ENCODE assay signal across 16 cellular contexts in genomic region chr7:12802070-12802469, GRCh38.
DNase-seq lines count a peak whose midpoint lies in the region; ATAC-seq, FAIRE-seq and TF ChIP-seq lines count a peak whose summit lies in the region.
"Had no signal": no experiment of that assay in that cellular context is flagged by ENCODE, and none has a peak within 500 bp of the region (broad histone marks: within the 10 kb centered on the region; RNA-seq: fewer than 3 reads in every experiment).

No MANE protein-coding gene starts in this region.

- no peaks in the 10 kb centered on the region for H3K27me3 ChIP-seq in body of pancreas
- no peaks in the 10 kb centered on the region for H3K27me3 ChIP-seq in keratinocyte (ENCODE audit: control insufficient read depth, extremely low read depth, insufficient read depth, low read length)
- H3K27me3 ChIP-seq: adrenal gland, ovary, SJCRH30 had no signal

- DNase-seq in HT-29 (ENCODE audit: low spot score) (peak; percentile 88), body of pancreas (peak in 2 of 4 donors; percentile 11 to 20), keratinocyte (ENCODE audit: low read depth, low spot score) (peak; percentile 36), type B pancreatic cell (ENCODE audit: extremely low spot score, unreplicated experiment) (no peak), NCI-H128 (lab: John Stamatoyannopoulos, UW; ENCODE audit: unreplicated experiment) (no peak)
- no peak for DNase-seq in activated CD4-positive, CD25-positive, alpha-beta regulatory T cell (lab: John Stamatoyannopoulos, UW)
- DNase-seq: activated CD4-positive, alpha-beta memory T cell treated with anti-CD3 and anti-CD28 coated beads, Interleukin-2, amount 10 ng/mL, durations not matched to agents 7 days and 5 days; adrenal gland; CD4-positive, CD25-positive, alpha-beta regulatory T cell; cortex of kidney; mesenchymal stem cell; MV-4-11; NCI-H2171; ovary; SJCRH30 had no signal

- H3K27ac Mint-ChIP-seq in type B pancreatic cell: peak overlapping the region; percentile 22
- H3K27ac Mint-ChIP-seq: activated CD4-positive, alpha-beta memory T cell treated with anti-CD3 and anti-CD28 coated beads, Interleukin-2, amount 10 ng/mL, durations not matched to agents 7 days and 5 days; CD4-positive, CD25-positive, alpha-beta regulatory T cell had no signal

- TF ChIP-seq POLR2A in body of pancreas (IDR thresholded peaks at IDR 0.05): no peak

- intact Hi-C loops in body of pancreas (cut with DNase I): no loop called here

- peak overlapping the region; percentile 1 for H3K4me2 ChIP-seq in keratinocyte (ENCODE audit: control insufficient read depth, extremely low read depth, insufficient read depth, low read depth, low read length)

- FAIRE-seq in keratinocyte (lab: Jason Lieb, UNC): peak; percentile 90

- peaks cover 24% of the 10 kb centered on the region for H3K4me1 ChIP-seq in body of pancreas
- H3K4me1 ChIP-seq in keratinocyte (ENCODE audit: control insufficient read depth, extremely low read depth, insufficient read depth, low read length): peaks cover 34% of the 10 kb centered on the region
- H3K4me1 ChIP-seq: adrenal gland, SJCRH30 had no signal

- TF ChIP-seq CTCF in body of pancreas (IDR thresholded peaks at IDR 0.05): no peak
- no peak for TF ChIP-seq CTCF in keratinocyte (optimal IDR thresholded peaks at IDR 0.05 in 1 of 3, IDR thresholded peaks at IDR 0.05 in 1 of 3, conservative IDR thresholded peaks at IDR 0.05 in 1 of 3; ENCODE audit: extremely low read depth in 1 of 3, insufficient read depth in 2 of 3, low read length in 3 of 3)
- TF ChIP-seq CTCF in type B pancreatic cell (conservative IDR thresholded peaks at IDR 0.05): no peak

- H3K9me1 ChIP-seq in keratinocyte (ENCODE audit: control insufficient read depth, extremely low read depth, insufficient read depth, low read length): no peaks in the 10 kb centered on the region

- no peaks in the 10 kb centered on the region for H3K36me3 ChIP-seq in body of pancreas (replicated peaks in 1 of 2; ENCODE audit: insufficient read depth in 1 of 2, low read depth in 2 of 2)
- H3K36me3 ChIP-seq in keratinocyte (ENCODE audit: control insufficient read depth in 2 of 2, extremely low read depth in 1 of 2, insufficient read depth in 2 of 2, low read length in 2 of 2): no peaks in the 10 kb centered on the region
- H3K36me3 ChIP-seq: adrenal gland, ovary, SJCRH30 had no signal

- H3K9ac ChIP-seq in keratinocyte (ENCODE audit: control insufficient read depth, extremely low read depth, insufficient read depth, low read length): no peak overlapping the region

- H3K9me3 ChIP-seq in body of pancreas (no peaks in the 10 kb centered on the region), keratinocyte (ENCODE audit: control insufficient read depth, low read depth, low read length) (no peaks in the 10 kb centered on the region)
- H3K9me3 ChIP-seq: adrenal gland, ovary, SJCRH30 had no signal

- H3K4me3 ChIP-seq in body of pancreas: no peak overlapping the region
- H3K4me3 ChIP-seq in keratinocyte (ENCODE audit: control insufficient read depth in 2 of 3, extremely low read depth in 1 of 3, insufficient read depth in 2 of 3, low read depth in 1 of 3, low read length in 3 of 3): no peak overlapping the region
- H3K4me3 ChIP-seq: adrenal gland, ovary, SJCRH30 had no signal

- no peaks in the 10 kb centered on the region for H3K27me3 Mint-ChIP-seq in type B pancreatic cell
- H3K27me3 Mint-ChIP-seq: activated CD4-positive, alpha-beta memory T cell treated with anti-CD3 and anti-CD28 coated beads, Interleukin-2, amount 10 ng/mL, durations not matched to agents 7 days and 5 days; CD4-positive, CD25-positive, alpha-beta regulatory T cell had no signal

- peak; percentile 48 for ATAC-seq in body of pancreas
- ATAC-seq in GM18867 (IDR thresholded peaks at IDR 0.05; ENCODE audit: unreplicated experiment): no peak

- no peaks in the 10 kb centered on the region for H4K20me1 ChIP-seq in keratinocyte (ENCODE audit: control insufficient read depth, extremely low read depth, insufficient read depth, low read length)

- dilution Hi-C loops in keratinocyte (cut with MboI; ENCODE audit: extremely low pct_ligation_motif_present, low sequenced_read_pairs): no loop called here

- H3K9me3 Mint-ChIP-seq in type B pancreatic cell: peaks cover 3% of the 10 kb centered on the region
- H3K9me3 Mint-ChIP-seq: activated CD4-positive, alpha-beta memory T cell treated with anti-CD3 and anti-CD28 coated beads, Interleukin-2, amount 10 ng/mL, durations not matched to agents 7 days and 5 days; CD4-positive, CD25-positive, alpha-beta regulatory T cell had no signal

- no peak overlapping the region for H3K4me3 Mint-ChIP-seq in type B pancreatic cell
- H3K4me3 Mint-ChIP-seq: activated CD4-positive, alpha-beta memory T cell treated with anti-CD3 and anti-CD28 coated beads, Interleukin-2, amount 10 ng/mL, durations not matched to agents 7 days and 5 days; CD4-positive, CD25-positive, alpha-beta regulatory T cell had no signal

- WGBS in body of pancreas, 2 donors: 16 to 20% methylated on average over 2 of the region's 2 CpGs

- H3K4me1 Mint-ChIP-seq in type B pancreatic cell (ENCODE audit: unreplicated experiment): peaks cover 9% of the 10 kb centered on the region
- H3K4me1 Mint-ChIP-seq: CD4-positive, CD25-positive, alpha-beta regulatory T cell had no signal

- H3K36me3 Mint-ChIP-seq in type B pancreatic cell: no peaks in the 10 kb centered on the region
- H3K36me3 Mint-ChIP-seq: CD4-positive, CD25-positive, alpha-beta regulatory T cell had no signal

- H2AFZ ChIP-seq in keratinocyte (ENCODE audit: control insufficient read depth, low read length): peak overlapping the region; percentile 5

- no peaks in the 10 kb centered on the region for H3K79me2 ChIP-seq in keratinocyte (ENCODE audit: control insufficient read depth, insufficient read depth, low read length)

- H3K27ac ChIP-seq in body of pancreas (peak overlapping the region in 2 of 4 donors; percentile 13 to 37), keratinocyte (ENCODE audit: control insufficient read depth, insufficient read depth, low read length) (peak overlapping the region; percentile 27)
- H3K27ac ChIP-seq: adrenal gland, ovary, SJCRH30 had no signal

Comparison
In these comparisons a context has a peak if more than half of its experiments do, and no peak if none do; other contexts are left out.
1. DNase-seq: peak in HT-29 (single experiment) and keratinocyte (single experiment); none in type B pancreatic cell (single experiment), NCI-H128 (single experiment) and activated CD4-positive, CD25-positive, alpha-beta regulatory T cell (0 of 4).